In genomic region chr16:79418588-79418987, GRCh38 we compare ENCODE assay signal across 17 cellular contexts.
DNase-seq lines count a peak whose midpoint lies in the region; ATAC-seq, FAIRE-seq and TF ChIP-seq lines count a peak whose summit lies in the region.
"Had no signal": no experiment of that assay in that cellular context is flagged by ENCODE, and none has a peak within 500 bp of the region (broad histone marks: within the 10 kb centered on the region; RNA-seq: fewer than 3 reads in every experiment).

No MANE protein-coding gene starts in this region.

- FAIRE-seq in K562 (lab: Jason Lieb, UNC) = no peak
- FAIRE-seq: GM19239, RCC 7860 had no signal

- H3K9me3 Mint-ChIP-seq in natural killer cell treated with Interleukin-12 subunit alpha and Interleukin-12 subunit beta and Interleukin-15 and Interleukin-18, amount 100 ng/mL, for 72 hours = no peaks in the 10 kb centered on the region
- H3K9me3 Mint-ChIP-seq in natural killer cell = no peaks in the 10 kb centered on the region

- DNase-seq in natural killer cell treated with Interleukin-12 subunit alpha and Interleukin-12 subunit beta and Interleukin-15 and Interleukin-18, amount 100 ng/mL, for 72 hours (ENCODE audit: low spot score) = no peak
- DNase-seq in natural killer cell (no peak), K562 (ENCODE audit: extremely low read depth in 1 of 4, low spot score in 3 of 4) (no peak), mesenchymal stem cell (no peak), ecto neural progenitor cell (ENCODE audit: low spot score) (no peak), NCI-H345 treated with DMSO at 0.1 percent for 48 hours (lab: John Stamatoyannopoulos, UW; ENCODE audit: unreplicated experiment) (no peak)
- no peak for DNase-seq in activated CD4-positive, alpha-beta T cell treated with anti-CD3 and anti-CD28 coated beads, Interleukin-2, amount 50 U/mL, for 4 hours
- DNase-seq: DMS79, KBM-7, NCI-H1092, NCI-H1436 treated with DMSO at 0.1 percent for 48 hours, NCI-H1930, NCI-H226, SJCRH30 had no signal

- POLR2A ChIA-PET in K562 (lab: Yijun Ruan, JAX) = no interaction called here

- peak overlapping the region; percentile 54; the same call in 1 of the 2 replicates for H2AFZ ChIP-seq in K562 (ENCODE audit: low read depth, low read length)
- no peak overlapping the region for H2AFZ ChIP-seq in mesenchymal stem cell (ENCODE audit: low read depth, low read length)

- no peak for TF ChIP-seq EP300 in K562 (IDR thresholded peaks at IDR 0.05; ENCODE audit: low read length)

- no peaks in the 10 kb centered on the region for H3K36me3 Mint-ChIP-seq in natural killer cell treated with Interleukin-12 subunit alpha and Interleukin-12 subunit beta and Interleukin-15 and Interleukin-18, amount 100 ng/mL, for 72 hours
- peaks cover 7% of the 10 kb centered on the region for H3K36me3 Mint-ChIP-seq in natural killer cell

- no peaks in the 10 kb centered on the region for H3K36me3 ChIP-seq in K562 (ENCODE audit: control insufficient read depth, insufficient read depth, low read length)
- no peaks in the 10 kb centered on the region for H3K36me3 ChIP-seq in mesenchymal stem cell (ENCODE audit: control insufficient read depth in 1 of 2, insufficient read depth in 2 of 2, low read depth in 1 of 2, low read length in 2 of 2)
- H3K36me3 ChIP-seq: SJCRH30 had no signal

- H3K23ac ChIP-seq in mesenchymal stem cell (ENCODE audit: low read length in 2 of 2) = no peak overlapping the region

- no peak overlapping the region for H2BK12ac ChIP-seq in mesenchymal stem cell (ENCODE audit: low read length in 2 of 2)

- TF ChIP-seq RAD21 in K562 (CRISPR knock-in tag; conservative IDR thresholded peaks at IDR 0.05 in 1 of 2, IDR thresholded peaks at IDR 0.05 in 1 of 2) = no peak

- no TSS peak for BruUV-seq in K562 (replicated peaks; lab: Mats Ljungman, UMichigan)

- intact Hi-C loops in natural killer cell (cut with micrococcal nuclease) (loop anchor here (10.0 kb wide), 1 partner anchor 144 kb away; no protein-coding TSS in a partner anchor), K562 (cut with micrococcal nuclease) (no loop called here)

- no peak overlapping the region for H2BK120ac ChIP-seq in mesenchymal stem cell (ENCODE audit: low read depth, low read length)

- CTCF ChIA-PET in K562 (lab: Yijun Ruan, JAX; ENCODE audit: low intra/inter-chr PET ratio) = no interaction called here

- H2AK5ac ChIP-seq in mesenchymal stem cell (ENCODE audit: low read length, severe bottlenecking) = no peak overlapping the region

- TF ChIP-seq CTCF in natural killer cell (IDR thresholded peaks at IDR 0.05) (no peak), K562 (IDR thresholded peaks at IDR 0.05 in 2 of 3, conservative IDR thresholded peaks at IDR 0.05 in 1 of 3; ENCODE audit: insufficient read depth in 2 of 3, low read depth in 1 of 3, low read length in 3 of 3) (no peak)

- no peak overlapping the region for H2BK5ac ChIP-seq in mesenchymal stem cell (ENCODE audit: low read depth, low read length, poor library complexity, severe bottlenecking)

- TF ChIP-seq POLR2A in K562 (conservative IDR thresholded peaks at IDR 0.05) = no peak

- H3K14ac ChIP-seq in mesenchymal stem cell (ENCODE audit: low read length in 2 of 2) = no peak overlapping the region

- H2BK15ac ChIP-seq in mesenchymal stem cell (ENCODE audit: low read depth, poor library complexity, severe bottlenecking) = no peak overlapping the region

- H3K4me3 ChIP-seq in K562 (no peak overlapping the region), mesenchymal stem cell (ENCODE audit: insufficient read depth in 1 of 2, low read depth in 1 of 2, low read length in 2 of 2) (no peak overlapping the region)
- H3K4me3 ChIP-seq: SJCRH30 had no signal

- H3K4ac ChIP-seq in mesenchymal stem cell (ENCODE audit: low read depth in 1 of 2, low read length in 2 of 2) = no peak overlapping the region

- H4K20me1 ChIP-seq in K562 (replicated peaks; ENCODE audit: control insufficient read depth, insufficient read depth, low read length) = no peaks in the 10 kb centered on the region; the same call in 1 of the 2 replicates

- H3K18ac ChIP-seq in mesenchymal stem cell (ENCODE audit: low read depth in 1 of 2, low read length in 2 of 2) = no peak overlapping the region

- no peak for ATAC-seq in natural killer cell treated with Interleukin-12 subunit alpha and Interleukin-12 subunit beta and Interleukin-15 and Interleukin-18, amount 100 ng/mL, for 72 hours
- ATAC-seq in natural killer cell = no peak
- ATAC-seq in K562 = peak; percentile 39
- ATAC-seq in HG02678 (IDR thresholded peaks at IDR 0.05; ENCODE audit: unreplicated experiment) = no peak

- H3K4me2 ChIP-seq in K562 (ENCODE audit: insufficient read depth, low read length) (no peak overlapping the region), mesenchymal stem cell (ENCODE audit: low read length, poor library complexity, severe bottlenecking) (peak overlapping the region; percentile 5)

- no peaks in the 10 kb centered on the region for H3K9me1 ChIP-seq in K562 (ENCODE audit: control insufficient read depth, insufficient read depth, low read length)

- H4K91ac ChIP-seq in mesenchymal stem cell (ENCODE audit: low read length) = no peak overlapping the region

- H3K79me2 ChIP-seq in K562 (ENCODE audit: control insufficient read depth, insufficient read depth, low read length) = no peaks in the 10 kb centered on the region

- H4K8ac ChIP-seq in mesenchymal stem cell (ENCODE audit: low read length) = no peak overlapping the region

- H3K27ac Mint-ChIP-seq in natural killer cell treated with Interleukin-12 subunit alpha and Interleukin-12 subunit beta and Interleukin-15 and Interleukin-18, amount 100 ng/mL, for 72 hours = peak overlapping the region; percentile 28 to 70
- no peak overlapping the region for H3K27ac Mint-ChIP-seq in natural killer cell

- WGBS in K562 (ENCODE audit: insufficient coverage, low coverage, missing lambda C conversion rate) = 16% methylated on average over 6 of the region's 6 CpGs
- 100% methylated on average over 2 of the region's 6 CpGs for WGBS in mesenchymal stem cell

- H3K9ac ChIP-seq in K562 (ENCODE audit: insufficient read depth in 1 of 2, low read depth in 2 of 2, low read length in 2 of 2) (no peak overlapping the region; a peak in 1 of 4 replicates), mesenchymal stem cell (ENCODE audit: low read length) (no peak overlapping the region)

- peaks cover 22 to 27% of the 10 kb centered on the region in 2 donors for H3K4me1 Mint-ChIP-seq in natural killer cell treated with Interleukin-12 subunit alpha and Interleukin-12 subunit beta and Interleukin-15 and Interleukin-18, amount 100 ng/mL, for 72 hours (ENCODE audit: low read depth in 2 of 2)
- H3K4me1 Mint-ChIP-seq in natural killer cell = peaks cover 32 to 46% of the 10 kb centered on the region in 2 donors

- no peak overlapping the region for H3K27ac ChIP-seq in K562 (ENCODE audit: extremely low read depth, low read depth, low read length)
- no peak overlapping the region for H3K27ac ChIP-seq in mesenchymal stem cell (ENCODE audit: low read length, poor library complexity, severe bottlenecking)
- H3K27ac ChIP-seq: SJCRH30 had no signal

- no peaks in the 10 kb centered on the region for H3K79me1 ChIP-seq in mesenchymal stem cell (replicated peaks; ENCODE audit: low read length, poor library complexity, severe bottlenecking)

- H3K27me3 ChIP-seq in K562 (ENCODE audit: control insufficient read depth in 2 of 2, insufficient read depth in 2 of 2, low read length in 2 of 2) (peaks cover 23 to 27% of the 10 kb centered on the region in 2 experiments), mesenchymal stem cell (ENCODE audit: control insufficient read depth in 1 of 2, insufficient read depth in 1 of 2, low read length in 2 of 2) (no peaks in the 10 kb centered on the region)
- H3K27me3 ChIP-seq: SJCRH30 had no signal

- H3K9me3 ChIP-seq in K562 (replicated peaks; ENCODE audit: control insufficient read depth, insufficient read depth, low read depth, low read length) = 0 out of 2 replicates have a peak, but pooled peaks cover 4% of the 10 kb centered on the region
- no peaks in the 10 kb centered on the region for H3K9me3 ChIP-seq in mesenchymal stem cell (ENCODE audit: control insufficient read depth, low read length)
- H3K9me3 ChIP-seq: SJCRH30 had no signal

- peaks cover 7 to 14% of the 10 kb centered on the region in 2 donors for H3K27me3 Mint-ChIP-seq in natural killer cell treated with Interleukin-12 subunit alpha and Interleukin-12 subunit beta and Interleukin-15 and Interleukin-18, amount 100 ng/mL, for 72 hours
- peaks cover 0 to 4% of the 10 kb centered on the region in 2 donors for H3K27me3 Mint-ChIP-seq in natural killer cell (ENCODE audit: low read depth in 2 of 2)

- in situ Hi-C loops in K562 (cut with MboI) = no loop called here

- no peak overlapping the region for H3K4me3 Mint-ChIP-seq in natural killer cell treated with Interleukin-12 subunit alpha and Interleukin-12 subunit beta and Interleukin-15 and Interleukin-18, amount 100 ng/mL, for 72 hours
- no peak overlapping the region for H3K4me3 Mint-ChIP-seq in natural killer cell

- H3K4me1 ChIP-seq in K562 (replicated peaks in 1 of 2; ENCODE audit: control insufficient read depth in 2 of 2, insufficient read depth in 2 of 2, low read length in 2 of 2) (peaks cover 7 to 22% of the 10 kb centered on the region in 2 experiments; a peak in 3 of 5 replicates), mesenchymal stem cell (ENCODE audit: control insufficient read depth, insufficient read depth, low read depth, low read length) (no peaks in the 10 kb centered on the region)
- H3K4me1 ChIP-seq: SJCRH30 had no signal

TF ChIP-seq in K562, 482 proteins besides CTCF, POLR2A, EP300 and RAD21:
- peak; percentile 17 for TF ChIP-seq MEIS2 (IDR thresholded peaks at IDR 0.05; ENCODE audit: partially characterized antibody)
- TF ChIP-seq ZNF76 (CRISPR knock-in tag; IDR thresholded peaks at IDR 0.05; ENCODE audit: borderline replicate concordance) = no peak

Comparison
In these comparisons a context has a peak if more than half of its experiments do, and no peak if none do; other contexts are left out.
1. H3K27ac Mint-ChIP-seq: peak in natural killer cell treated with Interleukin-12 subunit alpha and Interleukin-12 subunit beta and Interleukin-15 and Interleukin-18, amount 100 ng/mL, for 72 hours (2 of 2); none in natural killer cell (0 of 2).